Comparison of ENCODE assay signal across 10 cellular contexts in the genomic region with DNA sequence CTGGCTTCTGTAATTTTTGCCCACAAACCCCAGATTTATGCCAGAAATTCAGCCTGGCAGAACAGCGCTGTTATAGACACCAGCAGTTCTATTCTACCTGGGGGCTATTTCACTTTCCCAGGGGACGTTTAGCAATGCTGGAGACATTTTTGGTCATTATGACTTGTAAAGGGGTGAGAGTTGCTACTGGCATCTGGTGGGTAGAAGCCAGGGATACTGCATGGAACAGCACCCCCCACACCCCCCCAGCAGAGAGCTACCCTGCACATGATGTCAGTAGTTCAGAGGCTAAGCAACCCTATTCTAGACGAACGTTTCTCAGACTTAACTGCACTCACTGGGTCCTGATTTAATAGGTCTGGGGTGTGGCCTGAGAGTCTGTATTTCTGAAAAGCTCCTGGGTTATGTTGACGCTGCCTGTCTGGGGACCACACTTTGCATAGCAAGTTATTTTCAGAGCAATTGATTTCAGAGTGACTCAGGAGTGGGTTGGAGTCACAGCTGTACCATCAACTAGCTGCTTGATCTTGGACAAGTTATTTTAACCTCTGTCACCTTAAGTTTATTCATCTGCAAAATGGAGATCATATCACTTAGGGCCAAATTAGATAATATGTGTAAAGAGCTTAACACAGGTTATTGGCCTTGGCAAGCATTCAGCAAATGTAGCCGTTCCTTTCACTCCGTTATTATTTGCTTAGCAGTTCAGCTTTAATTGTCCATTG. TPM values are rescaled to one million over a fixed set of nuclear protein-coding genes. Genes with fewer than 3 reads are reported as not detected.
DNase-seq lines count a peak whose midpoint lies in the region; ATAC-seq and FAIRE-seq lines count a peak whose summit lies in the region.
"Had no signal": no experiment of that assay in that cellular context is flagged by ENCODE, and none has a peak within 500 bp of the region (broad histone marks: within the 10 kb centered on the region; RNA-seq: fewer than 3 reads in every experiment).

No MANE protein-coding gene starts in this region.

- 24 to 59% (median 42%) methylated on average over 7 of the region's 7 CpGs for WGBS in small intestine, 3 donors

- peaks cover 0 to 2% of the 10 kb centered on the region in 2 donors for H3K4me1 ChIP-seq in small intestine (ENCODE audit: control insufficient read depth in 2 of 2, insufficient read depth in 1 of 2, low read depth in 1 of 2, low read length in 1 of 2)

- no peaks in the 10 kb centered on the region for H3K9me3 ChIP-seq in small intestine (ENCODE audit: control insufficient read depth, low read depth)
- no peaks in the 10 kb centered on the region for H3K9me3 ChIP-seq in MG63

- H3K4me3 ChIP-seq in small intestine (ENCODE audit: low read depth in 1 of 2, low read length in 2 of 2) (no peak overlapping the region), MG63 (no peak overlapping the region)

- peak overlapping the region in 1 of 2 donors; percentile 29 for H3K27ac ChIP-seq in small intestine (ENCODE audit: low read depth in 1 of 2, low read length in 1 of 2)
- H3K27ac ChIP-seq: KMS-11 had no signal

- DNase-seq in NCI-H82 (lab: John Stamatoyannopoulos, UW), result peak; percentile 37
- DNase-seq in NCI-H82 treated with DMSO at 0.1 percent for 48 hours (lab: John Stamatoyannopoulos, UW; ENCODE audit: unreplicated experiment), result no peak
- DNase-seq in NCI-H146 treated with DMSO at 0.1 percent for 48 hours (lab: John Stamatoyannopoulos, UW; ENCODE audit: unreplicated experiment), result peak; percentile 66
- peak; percentile 23 for DNase-seq in small intestine
- DNase-seq in MG63, result no peak
- DNase-seq in activated CD4-positive, alpha-beta T cell treated with anti-CD3 and anti-CD28 coated beads, Interleukin-2, amount 50 U/mL, for 4 hours, result no peak
- DNase-seq in GOT3 (lab: John Stamatoyannopoulos, UW), result no peak

- no peaks in the 10 kb centered on the region for H3K27me3 ChIP-seq in small intestine (ENCODE audit: control insufficient read depth in 2 of 2, insufficient read depth in 2 of 2, low read length in 2 of 2)
- no peaks in the 10 kb centered on the region; the same call in 1 of the 2 replicates for H3K27me3 ChIP-seq in MG63

- peak; percentile 98 for ATAC-seq in HG02870 (IDR thresholded peaks at IDR 0.05; ENCODE audit: unreplicated experiment)

- H3K36me3 ChIP-seq in small intestine (ENCODE audit: control insufficient read depth in 2 of 2, insufficient read depth in 2 of 2, low read length in 2 of 2) (no peaks in the 10 kb centered on the region), MG63 (no peaks in the 10 kb centered on the region)

- no peak for FAIRE-seq in small intestine (lab: Jason Lieb, UNC)
- FAIRE-seq: A204.1 had no signal

RNA-seq across cellular contexts. Expression of a gene that starts 48.5 kb away (rescaled TPM):
- 1 to 10 TPM in 2 of 3 donors, under 1 TPM in 1; 0.89 to 2.9 (median 1.1) TPM for polyA plus RNA-seq in small intestine
- 0.07 and 0.13 TPM in 2 replicates for total RNA-seq in MG63 (2014; rRNA removed; shearing (Covaris generic); ENCODE audit: low replicate concordance)

Comparison
In these comparisons a context has a peak if more than half of its experiments do, and no peak if none do; other contexts are left out.
1. DNase-seq: peak in NCI-H82 (single experiment), NCI-H146 treated with DMSO at 0.1 percent for 48 hours (single experiment) and small intestine (single experiment); none in NCI-H82 treated with DMSO at 0.1 percent for 48 hours (single experiment), MG63 (single experiment), activated CD4-positive, alpha-beta T cell treated with anti-CD3 and anti-CD28 coated beads, Interleukin-2, amount 50 U/mL, for 4 hours (0 of 2) and GOT3 (single experiment).